ENCODE assay signal across 31 cellular contexts in genomic region chr1:81551942-81552341, GRCh38.
DNase-seq lines count a peak whose midpoint lies in the region; ATAC-seq, FAIRE-seq and TF ChIP-seq lines count a peak whose summit lies in the region.
"Had no signal": no experiment of that assay in that cellular context is flagged by ENCODE, and none has a peak within 500 bp of the region (broad histone marks: within the 10 kb centered on the region; RNA-seq: fewer than 3 reads in every experiment).

No MANE protein-coding gene starts in this region.

- H3K27ac Mint-ChIP-seq in mesothelial cell of epicardium: peak overlapping the region; percentile 29
- H3K27ac Mint-ChIP-seq: activated naive CD4-positive, alpha-beta T cell treated with anti-CD3 and anti-CD28 coated beads, Interleukin-2, amount 50 U/mL, for 72 hours; naive thymus-derived CD8-positive, alpha-beta T cell; T-helper 1 cell treated with Interleukin-12 subunit alpha and Interleukin-12 subunit beta and Interleukin-4 antibody, amounts not matched to agents 30 μg/mL and 1 μg/mL, for 36 hours had no signal

- peaks cover 47% of the 10 kb centered on the region for H3K4me1 Mint-ChIP-seq in mesothelial cell of epicardium
- H3K4me1 Mint-ChIP-seq: naive thymus-derived CD8-positive, alpha-beta T cell had no signal

- DNase-seq in bronchial epithelial cell (ENCODE audit: low read depth) (peak; percentile 64), mesothelial cell of epicardium (ENCODE audit: low spot score in 2 of 2, unreplicated experiment in 2 of 2) (no peak), AG08396 (ENCODE audit: low spot score) (no peak), NCI-H146 treated with DMSO at 0.1 percent for 48 hours (lab: John Stamatoyannopoulos, UW; ENCODE audit: unreplicated experiment) (no peak)
- no peak for DNase-seq in activated effector memory CD4-positive, alpha-beta T cell treated with Interleukin-2 at 50 U/mL for 16 hours
- DNase-seq: activated CD4-positive, alpha-beta T cell treated with anti-CD3 and anti-CD28 coated beads, Interleukin-2, amount 50 U/mL, for 48 hours; DMS153; effector memory CD4-positive, alpha-beta T cell; foreskin melanocyte; GDM1; KG1; left cardiac atrium; midbrain; MM.1S; naive thymus-derived CD8-positive, alpha-beta T cell; NCI-H446; occipital lobe; stimulated activated CD4-positive, alpha-beta T cell treated with anti-CD3 and anti-CD28 coated beads, Interleukin-1b, Interleukin-23, amount 100 ng/mL, for 48 hours had no signal

- H3K36me3 Mint-ChIP-seq in mesothelial cell of epicardium: no peaks in the 10 kb centered on the region
- H3K36me3 Mint-ChIP-seq: activated naive CD4-positive, alpha-beta T cell treated with anti-CD3 and anti-CD28 coated beads, Interleukin-2, amount 50 U/mL, for 72 hours; naive thymus-derived CD8-positive, alpha-beta T cell had no signal

- no peaks in the 10 kb centered on the region for H3K9me3 Mint-ChIP-seq in mesothelial cell of epicardium
- H3K9me3 Mint-ChIP-seq: activated naive CD4-positive, alpha-beta T cell treated with anti-CD3 and anti-CD28 coated beads, Interleukin-2, amount 50 U/mL, for 72 hours; T-helper 1 cell treated with Interleukin-12 subunit alpha and Interleukin-12 subunit beta and Interleukin-4 antibody, amounts not matched to agents 30 μg/mL and 1 μg/mL, for 36 hours had no signal

- no peak overlapping the region for H3K4me3 Mint-ChIP-seq in mesothelial cell of epicardium
- H3K4me3 Mint-ChIP-seq: naive thymus-derived CD8-positive, alpha-beta T cell; T-helper 1 cell treated with Interleukin-12 subunit alpha and Interleukin-12 subunit beta and Interleukin-4 antibody, amounts not matched to agents 30 μg/mL and 1 μg/mL, for 36 hours had no signal

- ATAC-seq in GM18519 (IDR thresholded peaks at IDR 0.05; ENCODE audit: low FRiP score, unreplicated experiment) (peak; percentile 24), HG03469 (IDR thresholded peaks at IDR 0.05; ENCODE audit: unreplicated experiment) (peak; percentile 20), HG03025 (IDR thresholded peaks at IDR 0.05; ENCODE audit: low FRiP score, unreplicated experiment) (no peak)
- ATAC-seq: activated CD4-positive, CD25-positive, alpha-beta regulatory T cell treated with anti-CD3 and anti-CD28 coated beads, Interleukin-2, amount 50 U/mL, for 24 hours; activated naive CD4-positive, alpha-beta T cell treated with anti-CD3 and anti-CD28 coated beads, Interleukin-2, amount 50 U/mL, for 72 hours; left cardiac atrium; naive thymus-derived CD8-positive, alpha-beta T cell had no signal

- no peak for TF ChIP-seq CTCF in bronchial epithelial cell (IDR thresholded peaks at IDR 0.05; ENCODE audit: insufficient read depth, low read length, severe bottlenecking)
- no peak for TF ChIP-seq CTCF in mesothelial cell of epicardium (IDR thresholded peaks at IDR 0.05; ENCODE audit: unreplicated experiment)

- H3K27me3 Mint-ChIP-seq in mesothelial cell of epicardium (ENCODE audit: low read depth): no peaks in the 10 kb centered on the region

- no peaks in the 10 kb centered on the region for H3K36me3 ChIP-seq in bronchial epithelial cell (ENCODE audit: control insufficient read depth, insufficient read depth, low read length)
- H3K36me3 ChIP-seq: BLaER1, cardiac muscle cell, esophagus muscularis mucosa had no signal

- FAIRE-seq in bronchial epithelial cell (lab: Jason Lieb, UNC): no peak
- FAIRE-seq: HTR-8/SVneo, TTC549 had no signal

- H3K4me3 ChIP-seq in bronchial epithelial cell (ENCODE audit: low read depth, low read length): no peak overlapping the region
- H3K4me3 ChIP-seq: BLaER1, cardiac muscle cell, coronary artery, esophagus muscularis mucosa, skin epidermis had no signal

- no peaks in the 10 kb centered on the region for H3K27me3 ChIP-seq in bronchial epithelial cell (ENCODE audit: control insufficient read depth, insufficient read depth, low read length)
- H3K27me3 ChIP-seq: BLaER1, cardiac muscle cell, esophagus muscularis mucosa had no signal
